ENCODE assay signal across 8 cellular contexts in the genomic region with DNA sequence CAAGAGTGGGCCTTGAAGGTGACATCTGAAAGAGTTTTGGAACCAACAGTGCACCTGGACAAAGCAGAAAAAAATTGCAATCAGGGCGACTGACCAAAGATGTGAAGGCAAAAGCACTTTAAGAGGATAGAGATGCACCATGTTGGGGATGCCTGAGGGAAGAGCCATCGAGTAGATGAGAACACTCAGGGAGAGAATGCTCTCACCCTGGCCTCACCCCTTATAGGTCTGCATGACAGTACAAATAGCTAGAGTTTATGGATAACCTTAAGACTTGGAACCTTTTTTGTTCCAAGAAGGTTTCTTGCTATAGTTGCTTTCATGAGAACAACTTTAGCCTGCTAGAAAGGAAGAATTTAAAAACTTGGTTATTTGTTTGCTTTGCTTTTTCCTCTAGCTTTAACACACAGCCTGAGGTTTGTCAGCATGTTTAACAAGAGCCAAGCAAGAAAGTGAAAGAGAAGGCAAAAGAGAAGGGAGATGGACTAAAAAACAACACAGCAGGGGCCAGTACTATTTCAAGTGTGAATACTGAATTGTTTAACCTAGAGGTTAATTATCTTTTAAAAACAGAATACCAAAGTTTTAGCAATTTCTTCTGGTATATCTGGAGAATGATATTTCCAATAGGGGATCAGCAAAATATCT.
A peak's percentile ranks its signal among the peaks of the same experiment; 100 is the strongest.
DNase-seq lines count a peak whose midpoint lies in the region; ATAC-seq and TF ChIP-seq lines count a peak whose summit lies in the region.
"Had no signal": no experiment of that assay in that cellular context is flagged by ENCODE, and none has a peak within 500 bp of the region (broad histone marks: within the 10 kb centered on the region; RNA-seq: fewer than 3 reads in every experiment).

No MANE protein-coding gene starts in this region.

- H2AFZ ChIP-seq in smooth muscle cell (ENCODE audit: low read depth), result peak overlapping the region; percentile 29

- 80% methylated on average over 2 of the region's 2 CpGs for WGBS in smooth muscle cell (ENCODE audit: low lambda C conversion rate)

- H3K4me2 ChIP-seq in smooth muscle cell, result no peak overlapping the region

- DNase-seq in choroid plexus epithelial cell (ENCODE audit: low read depth) (peak; percentile 69), smooth muscle cell (lab: John Stamatoyannopoulos, UW; ENCODE audit: unreplicated experiment) (no peak), GDM1 (lab: John Stamatoyannopoulos, UW) (no peak), NCI-H146 treated with DMSO at 0.1 percent for 48 hours (lab: John Stamatoyannopoulos, UW; ENCODE audit: unreplicated experiment) (no peak), NCI-H524 (lab: John Stamatoyannopoulos, UW) (no peak)
- DNase-seq: DMS79 treated with DMSO at 0.1 percent for 48 hours had no signal

- H3K36me3 ChIP-seq in smooth muscle cell (ENCODE audit: low read depth), result no peaks in the 10 kb centered on the region

- no peaks in the 10 kb centered on the region for H3K27me3 ChIP-seq in smooth muscle cell (ENCODE audit: low read depth)

- no peaks in the 10 kb centered on the region for H3K79me2 ChIP-seq in smooth muscle cell (ENCODE audit: low read depth)

- TF ChIP-seq CTCF in choroid plexus epithelial cell (conservative IDR thresholded peaks at IDR 0.05; ENCODE audit: low read depth, low read length), result no peak
- TF ChIP-seq CTCF in smooth muscle cell (IDR thresholded peaks at IDR 0.05; ENCODE audit: borderline replicate concordance, insufficient read depth, poor library complexity, severe bottlenecking), result no peak

- ATAC-seq in GM19455 (IDR thresholded peaks at IDR 0.05; ENCODE audit: unreplicated experiment) (peak; percentile 56), HG03097 (IDR thresholded peaks at IDR 0.05; ENCODE audit: low FRiP score, unreplicated experiment) (peak; percentile 46)

- H3K4me3 ChIP-seq in choroid plexus epithelial cell (ENCODE audit: low read depth, low read length), result no peak overlapping the region
- no peak overlapping the region for H3K4me3 ChIP-seq in smooth muscle cell

- H4K20me1 ChIP-seq in smooth muscle cell (ENCODE audit: low read depth), result no peaks in the 10 kb centered on the region

- H3K27ac ChIP-seq in smooth muscle cell (ENCODE audit: low read depth), result no peak overlapping the region

- no peaks in the 10 kb centered on the region for H3F3A ChIP-seq in smooth muscle cell (ENCODE audit: low read depth)

- H3K9me3 ChIP-seq in smooth muscle cell (replicated peaks; ENCODE audit: low read depth), result no peaks in the 10 kb centered on the region

- peaks cover 9% of the 10 kb centered on the region for H3K4me1 ChIP-seq in smooth muscle cell (ENCODE audit: low read depth)

- no peak overlapping the region for H3K9ac ChIP-seq in smooth muscle cell (ENCODE audit: low read depth)
